15 cellular contexts compared by ENCODE assay signal in genomic region chr3:194275721-194276120, GRCh38.
DNase-seq lines count a peak whose midpoint lies in the region; ATAC-seq and TF ChIP-seq lines count a peak whose summit lies in the region.
"Had no signal": no experiment of that assay in that cellular context is flagged by ENCODE, and none has a peak within 500 bp of the region (broad histone marks: within the 10 kb centered on the region; RNA-seq: fewer than 3 reads in every experiment).

No MANE protein-coding gene starts in this region.

- no peak for ATAC-seq in sciatic nerve
- no peak for ATAC-seq in HG03571 (IDR thresholded peaks at IDR 0.05; ENCODE audit: unreplicated experiment)
- ATAC-seq in GM19467 (IDR thresholded peaks at IDR 0.05; ENCODE audit: unreplicated experiment) = no peak

- no peak for TF ChIP-seq CTCF in epithelial cell of esophagus (IDR thresholded peaks at IDR 0.05; ENCODE audit: insufficient read depth, low read depth, low read length, missing control alignments)

- intact Hi-C loops in sciatic nerve (cut with DNase I) = no loop called here

- no peak overlapping the region for H3K4me3 ChIP-seq in epithelial cell of esophagus (ENCODE audit: low read length)
- H3K4me3 ChIP-seq: SJSA1, spleen had no signal

- in situ Hi-C loops in Caki2 (cut with HindIII; ENCODE audit: low pct_unique_long_range_greater_than_20kb, low sequenced_read_pairs) = no loop called here

- peak; percentile 37 for DNase-seq in Caki2 (ENCODE audit: low read depth)
- peak; percentile 40 for DNase-seq in M059J (ENCODE audit: low read depth)
- DNase-seq in epithelial cell of esophagus (ENCODE audit: low read depth) = peak; percentile 29
- DNase-seq in sciatic nerve (ENCODE audit: low spot score) = peak; percentile 56
- DNase-seq in NCI-H446 treated with DMSO at 0.1 percent for 48 hours (lab: John Stamatoyannopoulos, UW) = no peak
- DNase-seq in NCI-H2029 treated with DMSO at 0.1 percent for 48 hours (lab: John Stamatoyannopoulos, UW) = no peak
- DNase-seq: anterior cingulate cortex; BE2C; effector CD4-positive, alpha-beta T cell; naive B cell; NCI-H146; spleen had no signal

Comparison
In these comparisons a context has a peak if more than half of its experiments do, and no peak if none do; other contexts are left out.
1. DNase-seq: peak in Caki2 (single experiment), M059J (single experiment), epithelial cell of esophagus (single experiment) and sciatic nerve (single experiment); none in NCI-H446 treated with DMSO at 0.1 percent for 48 hours (single experiment) and NCI-H2029 treated with DMSO at 0.1 percent for 48 hours (single experiment).